In the genomic region with DNA sequence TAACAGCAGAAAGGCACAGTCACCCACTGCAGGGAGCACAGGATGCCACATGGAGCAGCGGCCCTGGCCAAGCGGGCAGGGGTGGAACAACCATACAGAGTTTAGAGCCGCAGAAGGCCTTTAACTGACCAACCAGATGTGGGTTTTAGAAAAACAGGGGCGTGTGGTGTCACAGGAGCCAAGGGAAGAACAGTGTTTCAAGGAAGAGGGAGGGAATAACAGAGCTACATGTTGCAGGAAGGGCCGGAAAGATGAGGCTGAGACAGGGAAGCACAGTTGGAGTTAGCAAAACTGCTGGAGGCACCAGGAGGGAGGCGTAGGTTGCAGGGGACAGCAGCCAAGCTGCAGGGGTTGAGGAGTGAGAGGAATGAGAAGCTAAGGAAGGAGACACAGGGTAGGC, we compare ENCODE assay signal across 22 cellular contexts.
"Had no signal": no experiment of that assay in that cellular context is flagged by ENCODE, and none has a peak within 500 bp of the region (broad histone marks: within the 10 kb centered on the region; RNA-seq: fewer than 3 reads in every experiment).

No MANE protein-coding gene starts in this region.

- H3K9me3 Mint-ChIP-seq: activated naive CD4-positive, alpha-beta T cell treated with anti-CD3 and anti-CD28 coated beads, Interleukin-2, amount 50 U/mL, for 24 hours; effector memory CD8-positive, alpha-beta T cell; naive B cell had no signal

- H3K27me3 ChIP-seq: brain microvascular endothelial cell, colonic mucosa, dorsolateral prefrontal cortex, pancreas, right atrium auricular region, upper lobe of right lung had no signal

- H3K27ac ChIP-seq: brain microvascular endothelial cell, colonic mucosa, lower lobe of right lung, neutrophil, pancreas, psoas muscle, right atrium auricular region, SK-N-MC, upper lobe of right lung had no signal

- H3K27ac Mint-ChIP-seq: activated CD8-positive, alpha-beta T cell treated with anti-CD3 and anti-CD28 coated beads, Interleukin-2, amount 10 ng/mL, durations not matched to agents 7 days and 5 days; activated naive CD4-positive, alpha-beta T cell treated with anti-CD3 and anti-CD28 coated beads, Interleukin-2, amount 50 U/mL, for 24 hours had no signal

- H3K36me3 ChIP-seq: brain microvascular endothelial cell, colonic mucosa, lower lobe of right lung, neutrophil, pancreas, right atrium auricular region, upper lobe of right lung had no signal

- H3K4me3 ChIP-seq: colonic mucosa, dorsolateral prefrontal cortex, lower lobe of right lung, pancreas, psoas muscle, right atrium auricular region, SK-N-MC, upper lobe of right lung had no signal

- H3K4me1 ChIP-seq: colonic mucosa, lower lobe of right lung, pancreas, psoas muscle, right atrium auricular region, upper lobe of right lung had no signal

- DNase-seq: activated CD4-positive, alpha-beta T cell treated with anti-CD3 and anti-CD28 coated beads, Interleukin-2, amount 50 U/mL, for 1 hour; activated CD8-positive, alpha-beta T cell treated with anti-CD3 and anti-CD28 coated beads, Interleukin-2, amount 10 ng/mL, durations not matched to agents 7 days and 5 days; activated gamma-delta T cell treated with Interleukin-2 at 50 U/mL for 16 hours; activated T-cell treated with anti-CD3 and anti-CD28 coated beads, Interleukin-2, amount 50 U/mL, for 1 hour; brain microvascular endothelial cell; caudate nucleus; colonic mucosa; dorsolateral prefrontal cortex; effector memory CD8-positive, alpha-beta T cell; kidney; lower lobe of right lung; mesendoderm; naive B cell; pancreas; psoas muscle; stimulated activated CD4-positive, alpha-beta T cell treated with anti-CD3 and anti-CD28 coated beads, Interleukin-4, amount 100 ng/mL, for 24 hours; stimulated activated naive CD8-positive, alpha-beta T cell treated with anti-CD3 and anti-CD28 coated beads, Interleukin-15, Interleukin-2, amounts not matched to agents 100 U/mL and 50 U/mL, for 24 hours; upper lobe of right lung had no signal

- H3K4me1 Mint-ChIP-seq: activated naive CD4-positive, alpha-beta T cell treated with anti-CD3 and anti-CD28 coated beads, Interleukin-2, amount 50 U/mL, for 24 hours had no signal

- H3K4me3 Mint-ChIP-seq: activated CD8-positive, alpha-beta T cell treated with anti-CD3 and anti-CD28 coated beads, Interleukin-2, amount 10 ng/mL, durations not matched to agents 7 days and 5 days; activated naive CD4-positive, alpha-beta T cell treated with anti-CD3 and anti-CD28 coated beads, Interleukin-2, amount 50 U/mL, for 24 hours; effector memory CD8-positive, alpha-beta T cell had no signal

- H3K9me3 ChIP-seq: colonic mucosa, lower lobe of right lung, neutrophil, pancreas, psoas muscle, right atrium auricular region, upper lobe of right lung had no signal

- H3K36me3 Mint-ChIP-seq: activated naive CD4-positive, alpha-beta T cell treated with anti-CD3 and anti-CD28 coated beads, Interleukin-2, amount 50 U/mL, for 24 hours; naive B cell had no signal

- H3K27me3 Mint-ChIP-seq: effector memory CD8-positive, alpha-beta T cell had no signal
